In genomic region chr2:198424112-198424511, GRCh38 we compare ENCODE assay signal across 8 cellular contexts.
"Had no signal": no experiment of that assay in that cellular context is flagged by ENCODE, and none has a peak within 500 bp of the region (broad histone marks: within the 10 kb centered on the region; RNA-seq: fewer than 3 reads in every experiment).

No MANE protein-coding gene starts in this region.

- H3K9me3 Mint-ChIP-seq: GM23338, H9 had no signal

- H3K4me3 Mint-ChIP-seq: GM23338, H9, HFFc6 had no signal

- H3K27ac Mint-ChIP-seq: GM23338, H9, HFFc6 had no signal

- DNase-seq: GM23248, GOT3, H7, H9, HCEC 1CT, HFFc6 had no signal

- ATAC-seq: GM23338, HCT116 had no signal
